ENCODE assay signal across 2 cellular contexts in the genomic region with DNA sequence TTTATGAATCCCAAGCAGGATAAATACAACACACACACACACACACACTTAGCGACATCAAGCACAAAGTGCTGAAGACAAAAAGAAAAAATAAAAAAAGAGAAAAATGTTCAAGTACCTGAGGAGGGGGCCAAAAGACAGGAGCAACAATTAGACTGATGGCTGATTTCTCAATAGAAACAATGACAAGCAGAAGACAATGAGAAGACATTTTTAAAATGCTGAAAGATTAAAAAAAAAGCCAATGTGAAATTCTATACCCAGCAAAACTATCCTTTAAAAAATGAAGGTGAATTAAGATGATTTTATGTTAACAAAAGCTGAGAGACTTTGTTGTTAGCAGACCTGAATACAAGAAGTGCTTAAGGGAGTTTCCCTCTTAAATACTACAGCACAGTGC.
TF ChIP-seq lines count a peak whose summit lies in the region.

No MANE protein-coding gene starts in this region.

TF ChIP-seq in HepG2, 621 proteins besides CTCF, POLR2A, EP300 and RAD21:
- TF ChIP-seq ZFP1 (CRISPR knock-in tag; IDR thresholded peaks at IDR 0.05) = 0 out of 2 replicates have a peak, but pooled peaks have one; percentile 51
- TF ChIP-seq KAT2B (IDR thresholded peaks at IDR 0.05; ENCODE audit: borderline replicate concordance, low read depth, low read length) = no peak

TF ChIP-seq in WTC11, 78 proteins besides CTCF, POLR2A, EP300 and RAD21:
- TF ChIP-seq, protein P1, sequence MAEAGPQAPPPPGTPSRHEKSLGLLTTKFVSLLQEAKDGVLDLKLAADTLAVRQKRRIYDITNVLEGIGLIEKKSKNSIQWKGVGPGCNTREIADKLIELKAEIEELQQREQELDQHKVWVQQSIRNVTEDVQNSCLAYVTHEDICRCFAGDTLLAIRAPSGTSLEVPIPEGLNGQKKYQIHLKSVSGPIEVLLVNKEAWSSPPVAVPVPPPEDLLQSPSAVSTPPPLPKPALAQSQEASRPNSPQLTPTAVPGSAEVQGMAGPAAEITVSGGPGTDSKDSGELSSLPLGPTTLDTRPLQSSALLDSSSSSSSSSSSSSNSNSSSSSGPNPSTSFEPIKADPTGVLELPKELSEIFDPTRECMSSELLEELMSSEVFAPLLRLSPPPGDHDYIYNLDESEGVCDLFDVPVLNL (CRISPR knock-in tag; IDR thresholded peaks at IDR 0.05; ENCODE audit: borderline replicate concordance, low read depth) = no peak
- TF ChIP-seq CREM (CRISPR knock-in tag; IDR thresholded peaks at IDR 0.05) = no peak
- peak; percentile 82; the same call in 1 of the 2 replicates for TF ChIP-seq ZNF317 (CRISPR knock-in tag; IDR thresholded peaks at IDR 0.05; ENCODE audit: borderline replicate concordance, low read depth)
- no peak for TF ChIP-seq ZNF416 (CRISPR knock-in tag; IDR thresholded peaks at IDR 0.05)
- TF ChIP-seq TEAD1 (CRISPR knock-in tag; IDR thresholded peaks at IDR 0.05) = no peak
- TF ChIP-seq NFATC4 (CRISPR knock-in tag; IDR thresholded peaks at IDR 0.05) = no peak
- TF ChIP-seq CBFB (CRISPR knock-in tag; IDR thresholded peaks at IDR 0.05; ENCODE audit: low read depth) = no peak
- TF ChIP-seq MLX (CRISPR knock-in tag; IDR thresholded peaks at IDR 0.05) = no peak
- TF ChIP-seq, protein P2, sequence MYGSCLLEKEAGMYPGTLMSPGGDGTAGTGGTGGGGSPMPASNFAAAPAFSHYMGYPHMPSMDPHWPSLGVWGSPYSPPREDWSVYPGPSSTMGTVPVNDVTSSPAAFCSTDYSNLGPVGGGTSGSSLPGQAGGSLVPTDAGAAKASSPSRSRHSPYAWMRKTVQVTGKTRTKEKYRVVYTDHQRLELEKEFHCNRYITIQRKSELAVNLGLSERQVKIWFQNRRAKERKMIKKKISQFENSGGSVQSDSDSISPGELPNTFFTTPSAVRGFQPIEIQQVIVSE (CRISPR knock-in tag; IDR thresholded peaks at IDR 0.05; ENCODE audit: borderline replicate concordance) = no peak
